ENCODE assay signal across 1 cellular context in genomic region chr17:75074532-75074931, GRCh38.
TF ChIP-seq lines count a peak whose summit lies in the region.

No MANE protein-coding gene starts in this region.

TF ChIP-seq in K562, 482 proteins besides CTCF, POLR2A, EP300 and RAD21 (continued from another document and continues in another):
- no peak for TF ChIP-seq ZBTB49 (CRISPR knock-in tag; IDR thresholded peaks at IDR 0.05; ENCODE audit: borderline replicate concordance)
- no peak for TF ChIP-seq PHTF2 (CRISPR knock-in tag; IDR thresholded peaks at IDR 0.05)
- TF ChIP-seq TFAM (CRISPR knock-in tag; conservative IDR thresholded peaks at IDR 0.05): no peak
- TF ChIP-seq MITF (IDR thresholded peaks at IDR 0.05): peak; percentile 60; the same call in 1 of the 2 replicates
- TF ChIP-seq PPARD (CRISPR knock-in tag; IDR thresholded peaks at IDR 0.05): no peak
- no peak for TF ChIP-seq GTF2E2 (tag; IDR thresholded peaks at IDR 0.05)
- no peak for TF ChIP-seq CHD4 (IDR thresholded peaks at IDR 0.05; ENCODE audit: insufficient read depth, insufficient replicate concordance, low read depth, low read length, poor library complexity, severe bottlenecking)
- TF ChIP-seq DIDO1 (tag; IDR thresholded peaks at IDR 0.05; ENCODE audit: low read depth): no peak
- TF ChIP-seq FOXP1 (CRISPR knock-in tag; IDR thresholded peaks at IDR 0.05): no peak
- no peak for TF ChIP-seq ZNF274 (IDR thresholded peaks at IDR 0.05; ENCODE audit: borderline replicate concordance, low read depth, low read length)
- TF ChIP-seq SRSF3 (IDR thresholded peaks at IDR 0.05; ENCODE audit: insufficient read depth, low read length): no peak
- TF ChIP-seq NFIX (CRISPR knock-in tag; IDR thresholded peaks at IDR 0.05; ENCODE audit: low read depth): no peak
- no peak for TF ChIP-seq MYNN (IDR thresholded peaks at IDR 0.05)
- no peak for TF ChIP-seq MYNN (CRISPR knock-in tag; IDR thresholded peaks at IDR 0.05)
- no peak for TF ChIP-seq ZNF324 (CRISPR knock-in tag; IDR thresholded peaks at IDR 0.05)
- TF ChIP-seq ZBTB5 (IDR thresholded peaks at IDR 0.05): no peak
- no peak for TF ChIP-seq ETS2 (tag; IDR thresholded peaks at IDR 0.05; ENCODE audit: borderline replicate concordance, poor library complexity, severe bottlenecking)
- no peak for TF ChIP-seq CHD2 (IDR thresholded peaks at IDR 0.05; ENCODE audit: low read depth, low read length)
- peak; percentile 90 for TF ChIP-seq TFAP4 (CRISPR knock-in tag; IDR thresholded peaks at IDR 0.05; ENCODE audit: borderline replicate concordance)
- TF ChIP-seq MCM5 (IDR thresholded peaks at IDR 0.05; ENCODE audit: low read depth): no peak
- TF ChIP-seq CBX8 (IDR thresholded peaks at IDR 0.05; ENCODE audit: borderline replicate concordance, extremely low read depth, low read depth, low read length, poor library complexity, severe bottlenecking): no peak
- no peak for TF ChIP-seq RBM22 (IDR thresholded peaks at IDR 0.05; ENCODE audit: low read depth, low read length, poor library complexity, severe bottlenecking)
- TF ChIP-seq MEF2D (tag; conservative IDR thresholded peaks at IDR 0.05; ENCODE audit: low read depth): no peak
- no peak for TF ChIP-seq TAF1 (IDR thresholded peaks at IDR 0.05; ENCODE audit: control insufficient read depth, extremely low read depth, insufficient read depth, low read length, severe bottlenecking)
- TF ChIP-seq XRCC5 (IDR thresholded peaks at IDR 0.05; ENCODE audit: low read depth, low read length): no peak
- no peak for TF ChIP-seq TRIM25 (IDR thresholded peaks at IDR 0.05; ENCODE audit: borderline replicate concordance)
- TF ChIP-seq EZH2 (IDR thresholded peaks at IDR 0.05; ENCODE audit: borderline replicate concordance, low read depth, low read length): no peak
- TF ChIP-seq JUNB (CRISPR knock-in tag; conservative IDR thresholded peaks at IDR 0.05): no peak
- TF ChIP-seq BRD9 (IDR thresholded peaks at IDR 0.05; ENCODE audit: low read depth, partially characterized antibody): no peak
- peak; percentile 37 to 62; a peak in 2 of 4 replicates for TF ChIP-seq KDM1A (IDR thresholded peaks at IDR 0.05)
- no peak for TF ChIP-seq PRMT5 (CRISPR knock-in tag; IDR thresholded peaks at IDR 0.05)
- TF ChIP-seq MGA (IDR thresholded peaks at IDR 0.05): no peak
- TF ChIP-seq SRF (CRISPR knock-in tag; IDR thresholded peaks at IDR 0.05): peak in 1 of 2 experiments; percentile 83; a peak in 1 of 4 replicates
- TF ChIP-seq CEBPG (CRISPR knock-in tag; IDR thresholded peaks at IDR 0.05): no peak
- TF ChIP-seq CEBPG (tag; conservative IDR thresholded peaks at IDR 0.05 in 1 of 2, IDR thresholded peaks at IDR 0.05 in 1 of 2): no peak
- TF ChIP-seq PHF21A (IDR thresholded peaks at IDR 0.05; ENCODE audit: borderline replicate concordance, low read depth): no peak
- no peak for TF ChIP-seq NCOA1 (IDR thresholded peaks at IDR 0.05; ENCODE audit: low read depth)
- no peak for TF ChIP-seq USF1 (CRISPR knock-in tag; IDR thresholded peaks at IDR 0.05)
- no peak for TF ChIP-seq DDX20 (tag; IDR thresholded peaks at IDR 0.05; ENCODE audit: low read depth)
- TF ChIP-seq ZNF668 (CRISPR knock-in tag; IDR thresholded peaks at IDR 0.05): no peak
- TF ChIP-seq SAFB2 (IDR thresholded peaks at IDR 0.05; ENCODE audit: borderline replicate concordance, low read depth, low read length, severe bottlenecking): no peak
- TF ChIP-seq TBL1XR1 (IDR thresholded peaks at IDR 0.05; ENCODE audit: low read length in 2 of 2): no peak
- TF ChIP-seq PML (IDR thresholded peaks at IDR 0.05; ENCODE audit: low read length): no peak
- no peak for TF ChIP-seq RBM34 (IDR thresholded peaks at IDR 0.05; ENCODE audit: borderline replicate concordance, insufficient read depth, low read length)
- TF ChIP-seq ZNF586 (CRISPR knock-in tag; conservative IDR thresholded peaks at IDR 0.05): no peak
- TF ChIP-seq KDM5B (IDR thresholded peaks at IDR 0.05; ENCODE audit: insufficient replicate concordance, low read depth, low read length): no peak
- no peak for TF ChIP-seq GABPA (tag; conservative IDR thresholded peaks at IDR 0.05; ENCODE audit: low read depth)
- TF ChIP-seq TBP (optimal IDR thresholded peaks at IDR 0.05; ENCODE audit: low read depth, low read length): peak; percentile 18
